Comparison of ENCODE assay signal across 1 cellular context in the genomic region with DNA sequence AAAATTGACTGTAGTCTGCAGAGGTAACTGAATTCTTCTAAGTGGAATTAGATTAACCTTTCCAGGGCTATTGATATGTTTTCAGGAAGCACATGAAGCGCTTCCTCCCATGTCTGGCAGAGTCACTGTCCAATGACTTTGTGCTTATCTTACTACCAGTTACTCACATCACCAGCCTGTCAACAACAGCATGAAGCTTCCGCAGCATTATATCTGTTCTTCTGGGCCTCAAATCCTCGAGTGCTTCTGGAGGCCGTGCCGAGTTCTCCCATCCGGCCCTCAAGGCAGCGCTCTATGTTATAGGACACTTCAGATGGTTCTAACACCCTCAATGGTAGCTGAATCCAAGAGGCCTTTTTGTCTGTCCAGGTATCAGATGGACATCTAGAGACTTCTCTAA.
A peak's percentile ranks its signal among the peaks of the same experiment; 100 is the strongest.
TF ChIP-seq lines count a peak whose summit lies in the region.

No MANE protein-coding gene starts in this region.

TF ChIP-seq in K562, 482 proteins besides CTCF, POLR2A, EP300 and RAD21 (continued from another document and continues in another):
- TF ChIP-seq ARID3A (IDR thresholded peaks at IDR 0.05; ENCODE audit: borderline replicate concordance, low read depth, low read length) (peak; percentile 57; the same call in 1 of the 2 replicates), ZNF24 (IDR thresholded peaks at IDR 0.05) (peak; percentile 52; the same call in 1 of the 2 replicates), BRD9 (IDR thresholded peaks at IDR 0.05; ENCODE audit: low read depth, partially characterized antibody) (peak; percentile 68), RNF219 (CRISPR knock-in tag; IDR thresholded peaks at IDR 0.05) (no peak), ZNF41 (CRISPR knock-in tag; conservative IDR thresholded peaks at IDR 0.05) (no peak), KLF10 (CRISPR knock-in tag; IDR thresholded peaks at IDR 0.05) (no peak), ZNF280B (CRISPR knock-in tag; IDR thresholded peaks at IDR 0.05) (no peak), NFYB (IDR thresholded peaks at IDR 0.05; ENCODE audit: extremely low read depth, insufficient read length) (no peak), ZNF644 (tag; IDR thresholded peaks at IDR 0.05; ENCODE audit: low read depth) (0 out of 2 replicates have a peak, but pooled peaks have one; percentile 27), ZHX1 (conservative IDR thresholded peaks at IDR 0.05; ENCODE audit: low read length) (no peak), CXXC5 (CRISPR knock-in tag; IDR thresholded peaks at IDR 0.05) (peak; percentile 73), SMARCE1 (IDR thresholded peaks at IDR 0.05) (peak; percentile 72; the same call in 1 of the 2 replicates), ZBTB26 (CRISPR knock-in tag; IDR thresholded peaks at IDR 0.05) (no peak), SREBF1 (IDR thresholded peaks at IDR 0.05; ENCODE audit: borderline replicate concordance, low read depth, low read length) (no peak), NR2C1 (IDR thresholded peaks at IDR 0.05) (no peak), NR2C1 (tag; IDR thresholded peaks at IDR 0.05) (peak; percentile 49; the same call in 1 of the 2 replicates), BHLHE40 (IDR thresholded peaks at IDR 0.05; ENCODE audit: low read length) (peak; percentile 69), SRSF7 (optimal IDR thresholded peaks at IDR 0.05; ENCODE audit: low read depth, low read length) (no peak), CEBPB (tag; IDR thresholded peaks at IDR 0.05) (no peak), ZBTB8A (IDR thresholded peaks at IDR 0.05; ENCODE audit: partially characterized antibody) (no peak), ZNF274 (IDR thresholded peaks at IDR 0.05; ENCODE audit: borderline replicate concordance, low read depth, low read length) (no peak), BCOR (IDR thresholded peaks at IDR 0.05) (peak; percentile 67), TRIM24 (IDR thresholded peaks at IDR 0.05) (peak in 1 of 2 experiments; percentile 56; a peak in 1 of 4 replicates), POLR2B (IDR thresholded peaks at IDR 0.05; ENCODE audit: low read depth, partially characterized antibody) (no peak), ZNF57 (CRISPR knock-in tag; IDR thresholded peaks at IDR 0.05) (no peak), YY1 (IDR thresholded peaks at IDR 0.05; ENCODE audit: borderline replicate concordance in 1 of 3, control insufficient read depth in 1 of 3, extremely low read depth in 1 of 3, insufficient read depth in 3 of 3, insufficient read length in 1 of 3, insufficient replicate concordance in 2 of 3, low read depth in 1 of 3, low read length in 2 of 3) (no peak), PTBP1 (IDR thresholded peaks at IDR 0.05; ENCODE audit: low read depth, low read length) (no peak), ZSCAN29 (IDR thresholded peaks at IDR 0.05) (no peak), SMAD1 (IDR thresholded peaks at IDR 0.05; ENCODE audit: low read depth, low read length, partially characterized antibody) (no peak)
- TF ChIP-seq, protein P1, sequence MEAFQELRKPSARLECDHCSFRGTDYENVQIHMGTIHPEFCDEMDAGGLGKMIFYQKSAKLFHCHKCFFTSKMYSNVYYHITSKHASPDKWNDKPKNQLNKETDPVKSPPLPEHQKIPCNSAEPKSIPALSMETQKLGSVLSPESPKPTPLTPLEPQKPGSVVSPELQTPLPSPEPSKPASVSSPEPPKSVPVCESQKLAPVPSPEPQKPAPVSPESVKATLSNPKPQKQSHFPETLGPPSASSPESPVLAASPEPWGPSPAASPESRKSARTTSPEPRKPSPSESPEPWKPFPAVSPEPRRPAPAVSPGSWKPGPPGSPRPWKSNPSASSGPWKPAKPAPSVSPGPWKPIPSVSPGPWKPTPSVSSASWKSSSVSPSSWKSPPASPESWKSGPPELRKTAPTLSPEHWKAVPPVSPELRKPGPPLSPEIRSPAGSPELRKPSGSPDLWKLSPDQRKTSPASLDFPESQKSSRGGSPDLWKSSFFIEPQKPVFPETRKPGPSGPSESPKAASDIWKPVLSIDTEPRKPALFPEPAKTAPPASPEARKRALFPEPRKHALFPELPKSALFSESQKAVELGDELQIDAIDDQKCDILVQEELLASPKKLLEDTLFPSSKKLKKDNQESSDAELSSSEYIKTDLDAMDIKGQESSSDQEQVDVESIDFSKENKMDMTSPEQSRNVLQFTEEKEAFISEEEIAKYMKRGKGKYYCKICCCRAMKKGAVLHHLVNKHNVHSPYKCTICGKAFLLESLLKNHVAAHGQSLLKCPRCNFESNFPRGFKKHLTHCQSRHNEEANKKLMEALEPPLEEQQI (IDR thresholded peaks at IDR 0.05): no peak
- TF ChIP-seq, protein P2, sequence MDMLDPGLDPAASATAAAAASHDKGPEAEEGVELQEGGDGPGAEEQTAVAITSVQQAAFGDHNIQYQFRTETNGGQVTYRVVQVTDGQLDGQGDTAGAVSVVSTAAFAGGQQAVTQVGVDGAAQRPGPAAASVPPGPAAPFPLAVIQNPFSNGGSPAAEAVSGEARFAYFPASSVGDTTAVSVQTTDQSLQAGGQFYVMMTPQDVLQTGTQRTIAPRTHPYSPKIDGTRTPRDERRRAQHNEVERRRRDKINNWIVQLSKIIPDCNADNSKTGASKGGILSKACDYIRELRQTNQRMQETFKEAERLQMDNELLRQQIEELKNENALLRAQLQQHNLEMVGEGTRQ (CRISPR knock-in tag; IDR thresholded peaks at IDR 0.05): no peak
- TF ChIP-seq, protein P3, sequence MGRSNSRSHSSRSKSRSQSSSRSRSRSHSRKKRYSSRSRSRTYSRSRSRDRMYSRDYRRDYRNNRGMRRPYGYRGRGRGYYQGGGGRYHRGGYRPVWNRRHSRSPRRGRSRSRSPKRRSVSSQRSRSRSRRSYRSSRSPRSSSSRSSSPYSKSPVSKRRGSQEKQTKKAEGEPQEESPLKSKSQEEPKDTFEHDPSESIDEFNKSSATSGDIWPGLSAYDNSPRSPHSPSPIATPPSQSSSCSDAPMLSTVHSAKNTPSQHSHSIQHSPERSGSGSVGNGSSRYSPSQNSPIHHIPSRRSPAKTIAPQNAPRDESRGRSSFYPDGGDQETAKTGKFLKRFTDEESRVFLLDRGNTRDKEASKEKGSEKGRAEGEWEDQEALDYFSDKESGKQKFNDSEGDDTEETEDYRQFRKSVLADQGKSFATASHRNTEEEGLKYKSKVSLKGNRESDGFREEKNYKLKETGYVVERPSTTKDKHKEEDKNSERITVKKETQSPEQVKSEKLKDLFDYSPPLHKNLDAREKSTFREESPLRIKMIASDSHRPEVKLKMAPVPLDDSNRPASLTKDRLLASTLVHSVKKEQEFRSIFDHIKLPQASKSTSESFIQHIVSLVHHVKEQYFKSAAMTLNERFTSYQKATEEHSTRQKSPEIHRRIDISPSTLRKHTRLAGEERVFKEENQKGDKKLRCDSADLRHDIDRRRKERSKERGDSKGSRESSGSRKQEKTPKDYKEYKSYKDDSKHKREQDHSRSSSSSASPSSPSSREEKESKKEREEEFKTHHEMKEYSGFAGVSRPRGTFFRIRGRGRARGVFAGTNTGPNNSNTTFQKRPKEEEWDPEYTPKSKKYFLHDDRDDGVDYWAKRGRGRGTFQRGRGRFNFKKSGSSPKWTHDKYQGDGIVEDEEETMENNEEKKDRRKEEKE (IDR thresholded peaks at IDR 0.05; ENCODE audit: borderline replicate concordance in 1 of 2, control insufficient read depth in 1 of 2, low read depth in 2 of 2, low read length in 1 of 2): no peak
- TF ChIP-seq, protein P4, sequence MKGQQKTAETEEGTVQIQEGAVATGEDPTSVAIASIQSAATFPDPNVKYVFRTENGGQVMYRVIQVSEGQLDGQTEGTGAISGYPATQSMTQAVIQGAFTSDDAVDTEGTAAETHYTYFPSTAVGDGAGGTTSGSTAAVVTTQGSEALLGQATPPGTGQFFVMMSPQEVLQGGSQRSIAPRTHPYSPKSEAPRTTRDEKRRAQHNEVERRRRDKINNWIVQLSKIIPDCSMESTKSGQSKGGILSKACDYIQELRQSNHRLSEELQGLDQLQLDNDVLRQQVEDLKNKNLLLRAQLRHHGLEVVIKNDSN (CRISPR knock-in tag; IDR thresholded peaks at IDR 0.05): no peak
- TF ChIP-seq, protein P5, sequence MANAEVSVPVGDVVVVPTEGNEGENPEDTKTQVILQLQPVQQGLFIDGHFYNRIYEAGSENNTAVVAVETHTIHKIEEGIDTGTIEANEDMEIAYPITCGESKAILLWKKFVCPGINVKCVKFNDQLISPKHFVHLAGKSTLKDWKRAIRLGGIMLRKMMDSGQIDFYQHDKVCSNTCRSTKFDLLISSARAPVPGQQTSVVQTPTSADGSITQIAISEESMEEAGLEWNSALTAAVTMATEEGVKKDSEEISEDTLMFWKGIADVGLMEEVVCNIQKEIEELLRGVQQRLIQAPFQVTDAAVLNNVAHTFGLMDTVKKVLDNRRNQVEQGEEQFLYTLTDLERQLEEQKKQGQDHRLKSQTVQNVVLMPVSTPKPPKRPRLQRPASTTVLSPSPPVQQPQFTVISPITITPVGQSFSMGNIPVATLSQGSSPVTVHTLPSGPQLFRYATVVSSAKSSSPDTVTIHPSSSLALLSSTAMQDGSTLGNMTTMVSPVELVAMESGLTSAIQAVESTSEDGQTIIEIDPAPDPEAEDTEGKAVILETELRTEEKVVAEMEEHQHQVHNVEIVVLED (CRISPR knock-in tag; IDR thresholded peaks at IDR 0.05): no peak
